Comparison of ENCODE assay signal across 8 cellular contexts in genomic region chr2:96251721-96252292, GRCh38. TPM values are rescaled to one million over a fixed set of nuclear protein-coding genes. Genes with fewer than 3 reads are reported as not detected.
DNase-seq lines count a peak whose midpoint lies in the region; ATAC-seq and TF ChIP-seq lines count a peak whose summit lies in the region.

No MANE protein-coding gene starts in this region.

- peaks cover 14% of the 10 kb centered on the region for H3K36me3 Mint-ChIP-seq in osteocyte (ENCODE audit: unreplicated experiment)

- H3K4me3 ChIP-seq in H7 (ENCODE audit: insufficient read depth, low read depth, low read length) (no peak overlapping the region), fibroblast of the aortic adventitia (ENCODE audit: low read depth, low read length) (no peak overlapping the region)

- H3K27ac Mint-ChIP-seq in osteocyte (ENCODE audit: unreplicated experiment), result peak overlapping the region; percentile 70

- H3K27me3 ChIP-seq in H7 (ENCODE audit: control insufficient read depth, insufficient read depth, low read length), result no peaks in the 10 kb centered on the region

- peaks cover 39% of the 10 kb centered on the region for H3K4me1 Mint-ChIP-seq in osteocyte (ENCODE audit: unreplicated experiment)

- no peaks in the 10 kb centered on the region for H3K9me3 Mint-ChIP-seq in osteocyte (ENCODE audit: unreplicated experiment)

- DNase-seq in H7 (peak; percentile 53), UCSD-AML1 (lab: John Stamatoyannopoulos, UW; ENCODE audit: unreplicated experiment) (peak; percentile 46), fibroblast of the aortic adventitia (ENCODE audit: low read depth) (peak; percentile 90), osteocyte (ENCODE audit: extremely low spot score, unreplicated experiment) (peak; percentile 91), putamen (ENCODE audit: low spot score) (no peak), HuH-7.5 (ENCODE audit: low spot score) (no peak)
- DNase-seq in activated effector memory CD4-positive, alpha-beta T cell treated with Interleukin-2 at 50 U/mL for 16 hours, result no peak

- peaks cover 16% of the 10 kb centered on the region for H3K36me3 ChIP-seq in H7 (replicated peaks; ENCODE audit: control insufficient read depth, insufficient read depth, low read length)

- ATAC-seq in HG03432 (IDR thresholded peaks at IDR 0.05; ENCODE audit: unreplicated experiment), result no peak

- peak overlapping the region; percentile 48 for H3K4me3 Mint-ChIP-seq in osteocyte (ENCODE audit: unreplicated experiment)

- no peaks in the 10 kb centered on the region for H3K27me3 Mint-ChIP-seq in osteocyte (ENCODE audit: unreplicated experiment)

- TF ChIP-seq CTCF in fibroblast of the aortic adventitia (IDR thresholded peaks at IDR 0.05; ENCODE audit: insufficient read depth, low read length) (no peak), osteocyte (IDR thresholded peaks at IDR 0.05) (no peak)

RNA-seq across cellular contexts. Expression of gene TMEM127, which starts 14.0 kb away (rescaled TPM):
- total RNA-seq in H7 (2014; rRNA removed; shearing (Covaris generic)), result 13.4 and 13.8 TPM in 2 replicates
- total RNA-seq in fibroblast of the aortic adventitia (ENCODE audit: low replicate concordance) (18.6 and 31.6 TPM in 2 replicates), osteocyte (56.3 and 61.8 TPM in 2 replicates)

RNA-seq across cellular contexts. Expression of gene CIAO1, which starts 14.2 kb away (rescaled TPM):
- 108 and 111 TPM in 2 replicates for total RNA-seq in H7 (2014; rRNA removed; shearing (Covaris generic))
- 71.8 and 183 TPM in 2 replicates for total RNA-seq in fibroblast of the aortic adventitia (ENCODE audit: low replicate concordance)
- total RNA-seq in osteocyte, result 54.6 and 56.3 TPM in 2 replicates

RNA-seq across cellular contexts. Expression of gene STARD7, which starts 43.2 kb away (rescaled TPM):
- total RNA-seq in H7 (2014; rRNA removed; shearing (Covaris generic)), result 233 and 253 TPM in 2 replicates
- 85.8 and 170 TPM in 2 replicates for total RNA-seq in fibroblast of the aortic adventitia (ENCODE audit: low replicate concordance)
- 80.2 and 94.1 TPM in 2 replicates for total RNA-seq in osteocyte

RNA-seq across cellular contexts. Expression of gene SNRNP200, which starts 53.5 kb away (rescaled TPM):
- total RNA-seq in H7 (2014; rRNA removed; shearing (Covaris generic)), result 60.5 and 73.5 TPM in 2 replicates
- 28.0 and 39.3 TPM in 2 replicates for total RNA-seq in fibroblast of the aortic adventitia (ENCODE audit: low replicate concordance)
- 114 and 122 TPM in 2 replicates for total RNA-seq in osteocyte

Comparison
In these comparisons a context has a peak if more than half of its experiments do, and no peak if none do; other contexts are left out.
1. DNase-seq: peak in H7 (single experiment), UCSD-AML1 (single experiment), fibroblast of the aortic adventitia (single experiment) and osteocyte (single experiment); none in putamen (single experiment), activated effector memory CD4-positive, alpha-beta T cell treated with Interleukin-2 at 50 U/mL for 16 hours (single experiment) and HuH-7.5 (single experiment).